Comparison of ENCODE assay signal across 26 cellular contexts in genomic region chr11:101474666-101475065, GRCh38.
"Had no signal": no experiment of that assay in that cellular context is flagged by ENCODE, and none has a peak within 500 bp of the region (broad histone marks: within the 10 kb centered on the region; RNA-seq: fewer than 3 reads in every experiment).

No MANE protein-coding gene starts in this region.

- FAIRE-seq: pancreas, urothelium cell line had no signal

- H3K4me2 ChIP-seq: hepatocyte had no signal

- ATAC-seq: left ventricle myocardium superior; lower lobe of right lung; naive thymus-derived CD8-positive, alpha-beta T cell; pancreas; right cardiac atrium; sciatic nerve; upper lobe of right lung had no signal

- H3K9me3 ChIP-seq: lower lobe of right lung, pancreas, prostate gland, suprapubic skin, thoracic aorta, tibial artery, upper lobe of right lung had no signal

- H2AFZ ChIP-seq: hepatocyte had no signal

- H3K36me3 ChIP-seq: lower lobe of right lung, pancreas, prostate gland, suprapubic skin, thoracic aorta, tibial artery, upper lobe of right lung had no signal

- H3K4me1 ChIP-seq: lower lobe of right lung, pancreas, prostate gland, tibial artery, upper lobe of right lung had no signal

- H3K27me3 ChIP-seq: hepatocyte, pancreas, suprapubic skin, tibial artery, upper lobe of right lung had no signal

- H3K4me3 ChIP-seq: hepatocyte, lower lobe of right lung, pancreas, prostate gland, skin epidermis, suprapubic skin, thoracic aorta, tibial artery, upper lobe of right lung had no signal

- DNase-seq: islet precursor cell; left ventricle myocardium superior; lower lobe of right lung; mammary epithelial cell; mesenchymal stem cell; naive thymus-derived CD8-positive, alpha-beta T cell; nucleus accumbens; pancreas; posterior cingulate gyrus; retina; right cardiac atrium; stimulated activated CD4-positive, alpha-beta T cell treated with anti-CD3 and anti-CD28 coated beads, Interleukin-12 subunit alpha, Interleukin-12 subunit beta, amount 100 ng/mL, for 4 hours; stimulated activated CD4-positive, alpha-beta T cell treated with anti-CD3 and anti-CD28 coated beads, Interleukin-15, amount 100 ng/mL, for 24 hours; stimulated activated CD4-positive, alpha-beta T cell treated with anti-CD3 and anti-CD28 coated beads, Interleukin-2, amount 100 ng/mL, for 24 hours; stimulated activated CD4-positive, alpha-beta T cell treated with anti-CD3 and anti-CD28 coated beads, Interleukin-4, amount 100 ng/mL, for 1 hour; stimulated activated naive CD4-positive, alpha-beta T cell; tibial artery; trophoblast cell; upper lobe of right lung had no signal

- H3K27ac ChIP-seq: hepatocyte, lower lobe of right lung, pancreas, prostate gland, skin epidermis, suprapubic skin, thoracic aorta, tibial artery, upper lobe of right lung had no signal
